In the genomic region with DNA sequence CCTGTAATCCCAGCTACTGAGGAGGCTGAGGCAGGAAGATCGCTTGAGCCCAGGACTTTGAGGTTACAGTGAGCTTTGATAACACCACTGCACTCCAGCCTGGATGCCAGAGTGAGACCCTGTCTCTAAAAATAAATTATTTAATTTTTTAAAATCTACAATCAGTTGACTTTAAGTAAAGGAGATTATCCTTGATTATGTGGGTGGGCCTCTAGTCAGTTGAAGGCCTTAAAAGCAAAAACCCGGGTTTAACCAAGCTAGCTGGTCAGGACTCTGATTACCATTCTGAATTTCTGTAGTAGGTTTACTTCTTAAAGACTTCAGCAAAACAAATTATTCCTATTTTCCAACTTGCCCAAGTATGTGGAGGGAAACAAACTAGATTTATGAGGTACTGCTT, we compare ENCODE assay signal across 16 cellular contexts. TPM values are rescaled to one million over a fixed set of nuclear protein-coding genes. Genes with fewer than 3 reads are reported as not detected.
DNase-seq lines count a peak whose midpoint lies in the region; ATAC-seq and TF ChIP-seq lines count a peak whose summit lies in the region.
"Had no signal": no experiment of that assay in that cellular context is flagged by ENCODE, and none has a peak within 500 bp of the region (broad histone marks: within the 10 kb centered on the region; RNA-seq: fewer than 3 reads in every experiment).

No MANE protein-coding gene starts in this region.

- H4K20me1 ChIP-seq in PC-3 (ENCODE audit: low read length), result no peaks in the 10 kb centered on the region

- H3F3A ChIP-seq in PC-3 (ENCODE audit: low read length, unreplicated experiment), result no peaks in the 10 kb centered on the region

- H3K4me2 ChIP-seq in PC-3 (ENCODE audit: low read length), result no peak overlapping the region
- H3K4me2 ChIP-seq: KMS-11 had no signal

- H3K4me3 Mint-ChIP-seq in natural killer cell treated with Interleukin-12 subunit alpha and Interleukin-12 subunit beta and Interleukin-15 and Interleukin-18, amount 100 ng/mL, for 72 hours, result peak overlapping the region; percentile 92
- no peak overlapping the region for H3K4me3 Mint-ChIP-seq in natural killer cell
- no peak overlapping the region for H3K4me3 Mint-ChIP-seq in CD8-positive, alpha-beta memory T cell
- H3K4me3 Mint-ChIP-seq: CD4-positive, alpha-beta T cell; HFFc6 had no signal

- H3K27ac Mint-ChIP-seq in natural killer cell treated with Interleukin-12 subunit alpha and Interleukin-12 subunit beta and Interleukin-15 and Interleukin-18, amount 100 ng/mL, for 72 hours, result peak overlapping the region; percentile 97 to 98
- no peak overlapping the region for H3K27ac Mint-ChIP-seq in natural killer cell
- H3K27ac Mint-ChIP-seq in CD8-positive, alpha-beta memory T cell, result peak overlapping the region in 5 of 8 donors; percentile 11 to 68 (median 43)
- H3K27ac Mint-ChIP-seq: CD4-positive, alpha-beta T cell; HFFc6 had no signal

- CTCF ChIA-PET in CD8-positive, alpha-beta memory T cell (lab: Charles Lee), result interaction anchor here (0.7 to 1.5 kb wide), 5 partner anchors 9 to 115 kb away, joined by 3 to 4 read pairs (median 3); no protein-coding TSS in a partner anchor
- CTCF ChIA-PET in PC-3 (lab: Charles Lee), result no interaction called here

- peaks cover 7% of the 10 kb centered on the region for H3K36me3 Mint-ChIP-seq in natural killer cell treated with Interleukin-12 subunit alpha and Interleukin-12 subunit beta and Interleukin-15 and Interleukin-18, amount 100 ng/mL, for 72 hours
- no peaks in the 10 kb centered on the region for H3K36me3 Mint-ChIP-seq in natural killer cell
- H3K36me3 Mint-ChIP-seq in CD8-positive, alpha-beta memory T cell, result peaks cover 0 to 3% (median under 1%) of the 10 kb centered on the region in 3 donors

- TF ChIP-seq CTCF in natural killer cell (IDR thresholded peaks at IDR 0.05), result no peak
- no peak for TF ChIP-seq CTCF in PC-3 (conservative IDR thresholded peaks at IDR 0.05; ENCODE audit: low read depth, low read length)
- no peak for TF ChIP-seq CTCF in tibial nerve (IDR thresholded peaks at IDR 0.05)

- H3K27me3 ChIP-seq in CD8-positive, alpha-beta memory T cell (ENCODE audit: insufficient read depth, low read length, poor library complexity, severe bottlenecking), result no peaks in the 10 kb centered on the region
- H3K27me3 ChIP-seq in PC-3 (ENCODE audit: low read length) (no peaks in the 10 kb centered on the region), tibial nerve (peaks cover 0 to 3% of the 10 kb centered on the region in 2 donors)

- H3K27ac ChIP-seq in CD8-positive, alpha-beta memory T cell (ENCODE audit: low read depth, low read length), result no peak overlapping the region
- no peak overlapping the region for H3K27ac ChIP-seq in PC-3 (ENCODE audit: low read length)
- H3K27ac ChIP-seq in tibial nerve, result no peak overlapping the region
- H3K27ac ChIP-seq: GM23248, KMS-11 had no signal

- H3K9me2 ChIP-seq in PC-3 (replicated peaks; ENCODE audit: low read length), result no peaks in the 10 kb centered on the region

- no peak for DNase-seq in natural killer cell treated with Interleukin-12 subunit alpha and Interleukin-12 subunit beta and Interleukin-15 and Interleukin-18, amount 100 ng/mL, for 72 hours (ENCODE audit: low spot score)
- no peak for DNase-seq in natural killer cell
- DNase-seq in CD8-positive, alpha-beta memory T cell, result no peak
- peak; percentile 14 for DNase-seq in islet precursor cell
- no peak for DNase-seq in mesenteric fat pad (ENCODE audit: low spot score)
- no peak for DNase-seq in PC-3
- no peak for DNase-seq in tibial nerve (ENCODE audit: low spot score in 2 of 2)
- DNase-seq: ACHN; BE2C; C1 segment of cervical spinal cord; Caco-2; CD4-positive, alpha-beta T cell; GM23248; HCEC 1CT; HFFc6 had no signal

- H3K4me3 ChIP-seq in CD8-positive, alpha-beta memory T cell (ENCODE audit: low read length), result no peak overlapping the region
- H3K4me3 ChIP-seq in PC-3 (ENCODE audit: low read length), result no peak overlapping the region
- no peak overlapping the region for H3K4me3 ChIP-seq in tibial nerve
- H3K4me3 ChIP-seq: GM23248 had no signal

- BruUV-seq in PC-3 (replicated peaks; lab: Mats Ljungman, UMichigan), result no TSS peak

- WGBS in tibial nerve, 2 donors, result 95 to 98% methylated on average over 2 of the region's 2 CpGs

- peaks cover 23% of the 10 kb centered on the region for H3K4me1 ChIP-seq in CD8-positive, alpha-beta memory T cell (ENCODE audit: insufficient read depth, low read length)
- H3K4me1 ChIP-seq in PC-3 (ENCODE audit: insufficient read depth, low read length), result peaks cover 27% of the 10 kb centered on the region
- peaks cover 0 to 11% (median 3%) of the 10 kb centered on the region in 4 donors for H3K4me1 ChIP-seq in tibial nerve

- POLR2A ChIA-PET in CD8-positive, alpha-beta memory T cell (lab: Charles Lee), result interaction anchor here (3.3 kb wide), 1 partner anchor 11 kb away, joined by 7 read pairs; no protein-coding TSS in a partner anchor
- POLR2A ChIA-PET in PC-3 (lab: Charles Lee; ENCODE audit: unreplicated experiment), result no interaction called here

- H3K79me2 ChIP-seq in PC-3 (ENCODE audit: low read length), result no peaks in the 10 kb centered on the region

- no peak overlapping the region for H2AFZ ChIP-seq in PC-3 (ENCODE audit: low read length)
- H2AFZ ChIP-seq: GM23248 had no signal

- intact Hi-C loops in natural killer cell (cut with micrococcal nuclease) (no loop called here), PC-3 (cut with micrococcal nuclease) (no loop called here)

- no peak for TF ChIP-seq EP300 in tibial nerve (IDR thresholded peaks at IDR 0.05)

- no peak for ATAC-seq in natural killer cell treated with Interleukin-12 subunit alpha and Interleukin-12 subunit beta and Interleukin-15 and Interleukin-18, amount 100 ng/mL, for 72 hours
- ATAC-seq in natural killer cell, result no peak
- no peak for ATAC-seq in PC-3

- no peak overlapping the region for H3K9ac ChIP-seq in PC-3 (ENCODE audit: low read length)
- H3K9ac ChIP-seq: GM23248, KMS-11 had no signal

- H3K9me3 ChIP-seq in CD8-positive, alpha-beta memory T cell (ENCODE audit: low read length), result no peaks in the 10 kb centered on the region
- H3K9me3 ChIP-seq in PC-3 (ENCODE audit: low read length) (no peaks in the 10 kb centered on the region), tibial nerve (no peaks in the 10 kb centered on the region)
- H3K9me3 ChIP-seq: Caco-2 had no signal

- TF ChIP-seq POLR2A in tibial nerve (IDR thresholded peaks at IDR 0.05), result no peak

- H3K9me3 Mint-ChIP-seq in natural killer cell treated with Interleukin-12 subunit alpha and Interleukin-12 subunit beta and Interleukin-15 and Interleukin-18, amount 100 ng/mL, for 72 hours, result no peaks in the 10 kb centered on the region
- no peaks in the 10 kb centered on the region for H3K9me3 Mint-ChIP-seq in natural killer cell
- peaks cover 0 to 4% (median 0%) of the 10 kb centered on the region in 5 donors for H3K9me3 Mint-ChIP-seq in CD8-positive, alpha-beta memory T cell
- H3K9me3 Mint-ChIP-seq: CD4-positive, alpha-beta T cell; HFFc6 had no signal

- peaks cover 28 to 55% of the 10 kb centered on the region in 2 donors for H3K4me1 Mint-ChIP-seq in natural killer cell treated with Interleukin-12 subunit alpha and Interleukin-12 subunit beta and Interleukin-15 and Interleukin-18, amount 100 ng/mL, for 72 hours (ENCODE audit: low read depth in 2 of 2)
- peaks cover 6 to 9% of the 10 kb centered on the region in 2 donors for H3K4me1 Mint-ChIP-seq in natural killer cell
- H3K4me1 Mint-ChIP-seq in CD8-positive, alpha-beta memory T cell, result peaks cover 33 to 64% (median 54%) of the 10 kb centered on the region in 3 donors

- no peaks in the 10 kb centered on the region for H3K36me3 ChIP-seq in CD8-positive, alpha-beta memory T cell (ENCODE audit: insufficient read depth, low read length)
- H3K36me3 ChIP-seq in PC-3 (ENCODE audit: low read depth, low read length), result no peaks in the 10 kb centered on the region
- no peaks in the 10 kb centered on the region for H3K36me3 ChIP-seq in tibial nerve
- H3K36me3 ChIP-seq: BE2C had no signal

- H3K27me3 Mint-ChIP-seq in natural killer cell treated with Interleukin-12 subunit alpha and Interleukin-12 subunit beta and Interleukin-15 and Interleukin-18, amount 100 ng/mL, for 72 hours, result no peaks in the 10 kb centered on the region
- H3K27me3 Mint-ChIP-seq in natural killer cell (ENCODE audit: low read depth in 2 of 2), result peaks cover 0 to 1% of the 10 kb centered on the region in 2 donors
- H3K27me3 Mint-ChIP-seq in CD8-positive, alpha-beta memory T cell, result no peaks in the 10 kb centered on the region
- H3K27me3 Mint-ChIP-seq: CD4-positive, alpha-beta T cell had no signal

RNA-seq across cellular contexts. Expression of a gene that starts 4.4 kb away (rescaled TPM):
- 100 to 1,000 TPM in 1 of 2 donors, 10 to 100 TPM in 1; 46.6 to 124 TPM for total RNA-seq in natural killer cell treated with Interleukin-12 subunit alpha and Interleukin-12 subunit beta and Interleukin-15 and Interleukin-18, amount 100 ng/mL, for 72 hours
- total RNA-seq in natural killer cell, result 1 to 10 TPM; 4.9 to 9.1 (median 8.5) TPM
- 10 to 100 TPM; 13.9 TPM for total RNA-seq in CD8-positive, alpha-beta memory T cell
- 10.7 TPM for polyA plus RNA-seq in CD8-positive, alpha-beta memory T cell
- total RNA-seq in mesenteric fat pad, result 28.0 TPM
- 7.3 and 7.4 TPM in 2 replicates for total RNA-seq in PC-3 (2014; rRNA removed)
- 10 to 100 TPM; 11.1 to 18.9 (median 15.2) TPM for total RNA-seq in tibial nerve

RNA-seq across cellular contexts. Expression of a gene that starts 29.3 kb away (rescaled TPM):
- total RNA-seq in natural killer cell treated with Interleukin-12 subunit alpha and Interleukin-12 subunit beta and Interleukin-15 and Interleukin-18, amount 100 ng/mL, for 72 hours, result 100 to 1,000 TPM; 216 to 262 TPM
- total RNA-seq in natural killer cell (100 to 1,000 TPM; 171 to 287 (median 189) TPM), mesenteric fat pad (59.2 TPM), PC-3 (2014; rRNA removed) (59.5 and 63.5 TPM in 2 replicates), tibial nerve (10 to 100 TPM; 12.7 to 26.9 (median 20.4) TPM)
- total RNA-seq in CD8-positive, alpha-beta memory T cell, result 100 to 1,000 TPM; 125 to 133 TPM
- polyA plus RNA-seq in CD8-positive, alpha-beta memory T cell, result 8.7 TPM

Comparison
In these comparisons a context has a peak if more than half of its experiments do, and no peak if none do; other contexts are left out.
1. H3K27ac Mint-ChIP-seq: peak in natural killer cell treated with Interleukin-12 subunit alpha and Interleukin-12 subunit beta and Interleukin-15 and Interleukin-18, amount 100 ng/mL, for 72 hours (2 of 2) and CD8-positive, alpha-beta memory T cell (5 of 8); none in natural killer cell (0 of 2).